In the genomic region with DNA sequence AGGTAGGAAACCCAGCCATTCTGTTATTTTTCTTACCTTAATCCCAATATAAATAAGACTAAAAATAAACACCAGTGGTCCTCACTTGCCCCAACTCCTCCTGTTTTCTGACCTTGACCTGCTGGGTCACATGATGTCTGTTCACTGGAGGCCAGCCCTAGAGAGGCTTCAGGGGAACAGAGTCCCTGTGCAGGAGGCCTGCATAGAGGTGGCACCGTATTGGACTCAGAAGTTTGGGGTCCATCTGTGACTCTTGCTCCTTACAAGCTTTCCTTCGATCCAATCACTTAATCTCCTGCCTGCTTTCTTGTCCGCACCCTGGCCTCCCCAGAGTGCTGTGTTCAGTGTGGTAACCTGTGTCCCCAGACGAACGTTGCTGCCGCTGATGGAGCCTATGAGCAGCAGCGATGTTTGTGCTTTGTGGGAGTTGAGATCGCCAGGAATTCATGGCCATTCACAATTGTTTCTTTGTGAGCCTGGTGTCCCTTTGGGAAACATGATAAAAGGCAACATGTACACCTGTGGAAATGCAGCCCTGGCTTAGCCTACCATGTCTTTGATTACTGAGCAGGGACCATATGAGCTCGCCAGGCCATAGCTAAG, we compare ENCODE assay signal across 1 cellular context.
TF ChIP-seq lines count a peak whose summit lies in the region.

No MANE protein-coding gene starts in this region.

TF ChIP-seq in SK-N-SH treated with all-trans-retinoic acid at 6 μM for 48 hours, 23 proteins besides CTCF, POLR2A, EP300 and RAD21 (continued from another document):
- TF ChIP-seq PATZ1 (CRISPR knock-in tag; IDR thresholded peaks at IDR 0.05; ENCODE audit: borderline replicate concordance) (no peak), GLIS3 (CRISPR knock-in tag; IDR thresholded peaks at IDR 0.05) (no peak), ARNTL (CRISPR knock-in tag; IDR thresholded peaks at IDR 0.05; ENCODE audit: borderline replicate concordance, low read depth) (no peak), CSDC2 (CRISPR knock-in tag; IDR thresholded peaks at IDR 0.05) (no peak), ESRRG (CRISPR knock-in tag; IDR thresholded peaks at IDR 0.05) (no peak), RARB (CRISPR knock-in tag; IDR thresholded peaks at IDR 0.05) (no peak), TOX (CRISPR knock-in tag; IDR thresholded peaks at IDR 0.05; ENCODE audit: borderline replicate concordance) (no peak), ZNF8 (CRISPR knock-in tag; IDR thresholded peaks at IDR 0.05) (no peak), SNAI2 (CRISPR knock-in tag; IDR thresholded peaks at IDR 0.05) (no peak), ZNF70 (CRISPR knock-in tag; IDR thresholded peaks at IDR 0.05) (no peak), POU6F1 (CRISPR knock-in tag; IDR thresholded peaks at IDR 0.05; ENCODE audit: borderline replicate concordance, low read depth) (no peak), TCF4 (CRISPR knock-in tag; IDR thresholded peaks at IDR 0.05; ENCODE audit: borderline replicate concordance) (no peak)
